ENCODE assay signal across 10 cellular contexts in the genomic region with DNA sequence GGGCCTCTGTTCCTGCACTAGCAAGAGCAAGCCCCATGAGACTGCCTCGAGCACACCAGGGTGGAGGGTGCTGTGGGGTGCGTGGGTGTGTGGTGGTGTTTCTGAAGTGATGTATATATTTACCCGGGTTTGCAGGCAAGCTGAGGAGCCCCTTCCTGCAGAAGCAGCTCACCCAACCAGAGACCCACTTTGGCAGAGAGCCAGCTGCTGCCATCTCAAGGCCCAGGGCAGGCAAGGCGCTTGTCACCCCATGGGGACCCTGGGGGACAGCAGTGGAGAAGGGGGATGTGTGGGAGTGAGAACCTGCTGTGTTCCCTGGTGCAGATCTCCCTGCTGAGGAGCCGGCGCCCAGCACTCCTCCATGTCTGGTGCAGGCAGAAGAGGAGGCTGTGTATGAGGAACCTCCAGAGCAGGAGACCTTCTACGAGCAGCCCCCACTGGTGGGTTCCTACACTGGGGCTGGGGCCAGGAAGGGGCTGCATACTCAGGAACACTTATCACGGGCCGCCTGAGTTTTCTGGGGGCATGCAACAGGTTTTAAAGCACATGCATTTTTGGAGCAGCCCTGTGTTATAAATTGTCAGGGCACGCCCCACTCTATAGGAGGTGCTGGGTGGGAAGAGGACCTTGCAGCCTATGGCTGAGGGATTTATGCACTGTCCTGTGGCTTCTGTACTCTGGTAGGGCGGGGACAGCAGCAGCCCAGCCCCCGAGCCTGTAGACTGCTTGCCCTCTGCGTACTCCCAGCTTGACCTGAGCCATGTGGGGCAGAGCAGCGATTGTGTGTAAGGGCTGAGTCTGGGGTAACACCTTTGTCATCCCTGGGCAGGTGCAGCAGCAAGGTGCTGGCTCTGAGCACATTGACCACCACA. TPM values are rescaled to one million over a fixed set of nuclear protein-coding genes. Genes with fewer than 3 reads are reported as not detected.
DNase-seq lines count a peak whose midpoint lies in the region; ATAC-seq and TF ChIP-seq lines count a peak whose summit lies in the region.
"Had no signal": no experiment of that assay in that cellular context is flagged by ENCODE, and none has a peak within 500 bp of the region (broad histone marks: within the 10 kb centered on the region; RNA-seq: fewer than 3 reads in every experiment).

No MANE protein-coding gene starts in this region.

- intact Hi-C loops in left ventricle myocardium inferior (cut with micrococcal nuclease): no loop called here
- intact Hi-C loops in uterus (cut with DNase I; ENCODE audit: low total_unique reads): no loop called here

- TF ChIP-seq EP300 in tibial nerve (IDR thresholded peaks at IDR 0.05): no peak

- H3K4me3 ChIP-seq in left ventricle myocardium inferior (no peak overlapping the region), uterus (no peak overlapping the region), tibial nerve (no peak overlapping the region)

- peak; percentile 4 for DNase-seq in stimulated activated CD4-positive, alpha-beta T cell treated with anti-CD3 and anti-CD28 coated beads, Interleukin-15, amount 100 ng/mL, for 24 hours
- no peak for DNase-seq in stimulated activated CD4-positive, alpha-beta T cell treated with anti-CD3 and anti-CD28 coated beads, Interleukin-1b, Interleukin-23, amount 100 ng/mL, for 48 hours
- DNase-seq in left ventricle myocardium inferior (peak; percentile 14), uterus (peak; percentile 12 to 20), tibial nerve (ENCODE audit: low spot score in 2 of 2) (no peak)
- DNase-seq in stimulated activated CD4-positive, alpha-beta T cell treated with anti-CD3 and anti-CD28 coated beads, Interleukin-2, amount 100 ng/mL, for 24 hours: no peak
- no peak for DNase-seq in stimulated activated CD4-positive, alpha-beta T cell treated with anti-CD3 and anti-CD28 coated beads, Interleukin-4, amount 100 ng/mL, for 1 hour
- DNase-seq: NK-92 treated with Interleukin-12 subunit alpha and Interleukin-12 subunit beta, amount 100 ng/mL, for 24 hours had no signal

- H3K36me3 ChIP-seq in left ventricle myocardium inferior: peaks cover 59% of the 10 kb centered on the region
- no peaks in the 10 kb centered on the region for H3K36me3 ChIP-seq in uterus
- peaks cover 8 to 83% (median 46%) of the 10 kb centered on the region in 3 donors for H3K36me3 ChIP-seq in tibial nerve

- H3K27me3 ChIP-seq in left ventricle myocardium inferior (ENCODE audit: low read depth): no peaks in the 10 kb centered on the region
- H3K27me3 ChIP-seq in uterus: no peaks in the 10 kb centered on the region
- no peaks in the 10 kb centered on the region for H3K27me3 ChIP-seq in tibial nerve

- no peak for TF ChIP-seq POLR2A in uterus (IDR thresholded peaks at IDR 0.05)
- TF ChIP-seq POLR2A in tibial nerve (IDR thresholded peaks at IDR 0.05): no peak

- TF ChIP-seq CTCF in left ventricle myocardium inferior (IDR thresholded peaks at IDR 0.05; ENCODE audit: borderline replicate concordance): no peak
- TF ChIP-seq CTCF in uterus (IDR thresholded peaks at IDR 0.05): no peak
- no peak for TF ChIP-seq CTCF in tibial nerve (IDR thresholded peaks at IDR 0.05)

- H3K27ac ChIP-seq in left ventricle myocardium inferior (replicated peaks): peak overlapping the region; percentile 89
- H3K27ac ChIP-seq in uterus: no peak overlapping the region
- H3K27ac ChIP-seq in tibial nerve: peak overlapping the region in 1 of 4 donors; percentile 40
- H3K27ac ChIP-seq: VCaP had no signal

- 87 to 93% methylated on average over 10 to 11 of the region's 14 CpGs for WGBS in tibial nerve, 2 donors

- H3K9me3 ChIP-seq in left ventricle myocardium inferior (replicated peaks) (no peaks in the 10 kb centered on the region), uterus (no peaks in the 10 kb centered on the region), tibial nerve (no peaks in the 10 kb centered on the region)

- peaks cover 67% of the 10 kb centered on the region for H3K4me1 ChIP-seq in left ventricle myocardium inferior
- no peaks in the 10 kb centered on the region for H3K4me1 ChIP-seq in uterus
- H3K4me1 ChIP-seq in tibial nerve: peaks cover 0 to 17% (median 4%) of the 10 kb centered on the region in 4 donors

- ATAC-seq in HG03442 (IDR thresholded peaks at IDR 0.05; ENCODE audit: unreplicated experiment): peak; percentile 69

RNA-seq across cellular contexts. Expression of a gene that starts 5.9 kb away (rescaled TPM):
- 671 TPM for total RNA-seq in left ventricle myocardium inferior
- total RNA-seq in uterus: 1 to 10 TPM in 1 of 4 donors, under 1 TPM in 1, not detected in 2; 0.76 to 1.4 TPM
- under 1 TPM in 1 of 4 donors, not detected in 3; 0.98 TPM for total RNA-seq in tibial nerve

RNA-seq across cellular contexts. Expression of a gene that starts 15.0 kb away (rescaled TPM):
- 33.1 TPM for total RNA-seq in left ventricle myocardium inferior
- 100 to 1,000 TPM in 1 of 4 donors, 10 to 100 TPM in 3; 71.5 to 113 (median 91.0) TPM for total RNA-seq in uterus
- total RNA-seq in tibial nerve: 100 to 1,000 TPM; 113 to 139 (median 126) TPM

RNA-seq across cellular contexts. Expression of a gene that starts 22.9 kb away (rescaled TPM):
- total RNA-seq in left ventricle myocardium inferior (12.4 TPM), uterus (10 to 100 TPM; 10.6 to 33.6 (median 23.6) TPM), tibial nerve (100 to 1,000 TPM in 1 of 4 donors, 10 to 100 TPM in 3; 31.0 to 104 (median 89.5) TPM)

RNA-seq across cellular contexts. Expression of a gene that starts 44.7 kb away (rescaled TPM):
- total RNA-seq in left ventricle myocardium inferior (20.5 TPM), uterus (100 to 1,000 TPM in 3 of 4 donors, 10 to 100 TPM in 1; 88.9 to 395 (median 303) TPM), tibial nerve (100 to 1,000 TPM; 142 to 440 (median 264) TPM)

Comparison
In these comparisons a context has a peak if more than half of its experiments do, and no peak if none do; other contexts are left out.
1. DNase-seq: peak in stimulated activated CD4-positive, alpha-beta T cell treated with anti-CD3 and anti-CD28 coated beads, Interleukin-15, amount 100 ng/mL, for 24 hours (single experiment), left ventricle myocardium inferior (single experiment) and uterus (2 of 2); none in stimulated activated CD4-positive, alpha-beta T cell treated with anti-CD3 and anti-CD28 coated beads, Interleukin-1b, Interleukin-23, amount 100 ng/mL, for 48 hours (single experiment), tibial nerve (0 of 2), stimulated activated CD4-positive, alpha-beta T cell treated with anti-CD3 and anti-CD28 coated beads, Interleukin-2, amount 100 ng/mL, for 24 hours (0 of 2) and stimulated activated CD4-positive, alpha-beta T cell treated with anti-CD3 and anti-CD28 coated beads, Interleukin-4, amount 100 ng/mL, for 1 hour (single experiment).
2. RNA of a gene that starts 5.9 kb away (total RNA-seq): 671 TPM in left ventricle myocardium inferior (single experiment); 0.76 to 1.4 TPM in uterus and 0.98 TPM in tibial nerve; every median in the first group is over 100 times any median in the second.